ENCODE assay signal across 19 cellular contexts in genomic region chr5:134563962-134564361, GRCh38. TPM values are rescaled to one million over a fixed set of nuclear protein-coding genes. Genes with fewer than 3 reads are reported as not detected.
DNase-seq lines count a peak whose midpoint lies in the region; ATAC-seq and TF ChIP-seq lines count a peak whose summit lies in the region.
"Had no signal": no experiment of that assay in that cellular context is flagged by ENCODE, and none has a peak within 500 bp of the region (broad histone marks: within the 10 kb centered on the region; RNA-seq: fewer than 3 reads in every experiment).

No MANE protein-coding gene starts in this region.

- no peaks in the 10 kb centered on the region for H3K9me3 Mint-ChIP-seq in activated CD8-positive, alpha-beta T cell treated with anti-CD3 and anti-CD28 coated beads for 36 hours
- no peaks in the 10 kb centered on the region for H3K9me3 Mint-ChIP-seq in activated CD8-positive, alpha-beta T cell treated with anti-CD3 and anti-CD28 coated beads, Interleukin-2, amount 10 ng/mL, durations not matched to agents 7 days and 5 days (ENCODE audit: insufficient read depth)
- H3K9me3 Mint-ChIP-seq in endodermal cell = no peaks in the 10 kb centered on the region
- H3K9me3 Mint-ChIP-seq in stimulated activated effector memory CD8-positive, alpha-beta T cell treated with anti-CD3 and anti-CD28 coated beads, Interleukin-12 subunit alpha, Interleukin-12 subunit beta, amount 100 ng/mL, for 72 hours = no peaks in the 10 kb centered on the region

- intact Hi-C loops in activated CD8-positive, alpha-beta T cell treated with anti-CD3 and anti-CD28 coated beads for 36 hours (cut with micrococcal nuclease) = no loop called here
- intact Hi-C loops in heart right ventricle (cut with DNase I) (no loop called here), tibial artery (cut with DNase I; ENCODE audit: low total_unique reads) (no loop called here)

- H3K4me1 ChIP-seq in HEK293 (ENCODE audit: control insufficient read depth, insufficient read depth, low read length) (no peaks in the 10 kb centered on the region), endodermal cell (ENCODE audit: control insufficient read depth, insufficient read depth, low read length) (no peaks in the 10 kb centered on the region), heart right ventricle (peaks cover 12 to 52% (median 43%) of the 10 kb centered on the region in 9 donors), tibial artery (peaks cover 0 to 30% (median 19%) of the 10 kb centered on the region in 4 donors)

- H3K27me3 Mint-ChIP-seq in activated CD8-positive, alpha-beta T cell treated with anti-CD3 and anti-CD28 coated beads for 36 hours = no peaks in the 10 kb centered on the region
- no peaks in the 10 kb centered on the region for H3K27me3 Mint-ChIP-seq in activated CD8-positive, alpha-beta T cell treated with anti-CD3 and anti-CD28 coated beads, Interleukin-2, amount 10 ng/mL, durations not matched to agents 7 days and 5 days (ENCODE audit: low read depth)
- no peaks in the 10 kb centered on the region for H3K27me3 Mint-ChIP-seq in endodermal cell (ENCODE audit: insufficient read depth)

- peaks cover 34% of the 10 kb centered on the region for H3K36me3 Mint-ChIP-seq in activated CD8-positive, alpha-beta T cell treated with anti-CD3 and anti-CD28 coated beads for 36 hours (ENCODE audit: low read depth)
- H3K36me3 Mint-ChIP-seq in activated CD8-positive, alpha-beta T cell treated with anti-CD3 and anti-CD28 coated beads, Interleukin-2, amount 10 ng/mL, durations not matched to agents 7 days and 5 days (ENCODE audit: low read depth) = peaks cover 53% of the 10 kb centered on the region
- peaks cover 63% of the 10 kb centered on the region for H3K36me3 Mint-ChIP-seq in endodermal cell (ENCODE audit: low read depth)
- peaks cover 84% of the 10 kb centered on the region for H3K36me3 Mint-ChIP-seq in stimulated activated effector memory CD8-positive, alpha-beta T cell treated with anti-CD3 and anti-CD28 coated beads, Interleukin-12 subunit alpha, Interleukin-12 subunit beta, amount 100 ng/mL, for 72 hours

- H3K27ac ChIP-seq in HEK293 (ENCODE audit: extremely low read depth, low read depth, low read length) (no peak overlapping the region), endodermal cell (ENCODE audit: low read depth, low read length) (no peak overlapping the region), heart right ventricle (no peak overlapping the region), tibial artery (no peak overlapping the region)
- H3K27ac ChIP-seq: BLaER1 had no signal

- H3K36me3 ChIP-seq in HEK293 (ENCODE audit: control insufficient read depth in 2 of 2, insufficient read depth in 1 of 2, low read length in 2 of 2) = peaks cover 0 to 31% of the 10 kb centered on the region in 2 experiments; a peak in 2 of 3 replicates
- H3K36me3 ChIP-seq in endodermal cell (ENCODE audit: control insufficient read depth, insufficient read depth, low read length) = peaks cover 37% of the 10 kb centered on the region
- H3K36me3 ChIP-seq in heart right ventricle = peaks cover 0 to 94% (median 73%) of the 10 kb centered on the region in 9 donors
- H3K36me3 ChIP-seq in tibial artery = peaks cover 73 to 100% (median 89%) of the 10 kb centered on the region in 3 donors

- CTCF ChIA-PET in activated CD8-positive, alpha-beta T cell treated with anti-CD3 and anti-CD28 coated beads for 36 hours (lab: Charles Lee) = no interaction called here
- CTCF ChIA-PET in activated CD8-positive, alpha-beta T cell treated with anti-CD3 and anti-CD28 coated beads, Interleukin-2, amount 10 ng/mL, durations not matched to agents 7 days and 5 days (lab: Charles Lee) = no interaction called here
- CTCF ChIA-PET in HEK293 (lab: Yijun Ruan, JAX) = no interaction called here

- no peak for ATAC-seq in activated CD8-positive, alpha-beta T cell treated with anti-CD3 and anti-CD28 coated beads for 36 hours
- ATAC-seq in activated CD8-positive, alpha-beta T cell treated with anti-CD3 and anti-CD28 coated beads, Interleukin-2, amount 10 ng/mL, durations not matched to agents 7 days and 5 days = no peak
- ATAC-seq in stimulated activated effector memory CD8-positive, alpha-beta T cell treated with anti-CD3 and anti-CD28 coated beads, Interleukin-12 subunit alpha, Interleukin-12 subunit beta, amount 100 ng/mL, for 72 hours = no peak
- no peak for ATAC-seq in heart right ventricle

- H3K9me3 ChIP-seq in HEK293 (ENCODE audit: control insufficient read depth, insufficient read depth, low read depth, low read length) (no peaks in the 10 kb centered on the region), endodermal cell (ENCODE audit: control insufficient read depth, low read length) (no peaks in the 10 kb centered on the region), heart right ventricle (no peaks in the 10 kb centered on the region), tibial artery (no peaks in the 10 kb centered on the region)
- H3K9me3 ChIP-seq: BLaER1 had no signal

- H3K4me1 Mint-ChIP-seq in activated CD8-positive, alpha-beta T cell treated with anti-CD3 and anti-CD28 coated beads for 36 hours (ENCODE audit: low read depth) = peaks cover 10% of the 10 kb centered on the region
- H3K4me1 Mint-ChIP-seq in activated CD8-positive, alpha-beta T cell treated with anti-CD3 and anti-CD28 coated beads, Interleukin-2, amount 10 ng/mL, durations not matched to agents 7 days and 5 days (ENCODE audit: low read depth) = peaks cover 17% of the 10 kb centered on the region
- no peaks in the 10 kb centered on the region for H3K4me1 Mint-ChIP-seq in endodermal cell
- peaks cover 22% of the 10 kb centered on the region for H3K4me1 Mint-ChIP-seq in stimulated activated effector memory CD8-positive, alpha-beta T cell treated with anti-CD3 and anti-CD28 coated beads, Interleukin-12 subunit alpha, Interleukin-12 subunit beta, amount 100 ng/mL, for 72 hours

- peak overlapping the region; percentile 55 for H3K27ac Mint-ChIP-seq in activated CD8-positive, alpha-beta T cell treated with anti-CD3 and anti-CD28 coated beads for 36 hours
- H3K27ac Mint-ChIP-seq in activated CD8-positive, alpha-beta T cell treated with anti-CD3 and anti-CD28 coated beads, Interleukin-2, amount 10 ng/mL, durations not matched to agents 7 days and 5 days = no peak overlapping the region
- peak overlapping the region; percentile 79 for H3K27ac Mint-ChIP-seq in endodermal cell
- peak overlapping the region; percentile 61 for H3K27ac Mint-ChIP-seq in stimulated activated effector memory CD8-positive, alpha-beta T cell treated with anti-CD3 and anti-CD28 coated beads, Interleukin-12 subunit alpha, Interleukin-12 subunit beta, amount 100 ng/mL, for 72 hours

- H3K4me3 Mint-ChIP-seq in activated CD8-positive, alpha-beta T cell treated with anti-CD3 and anti-CD28 coated beads for 36 hours = no peak overlapping the region
- no peak overlapping the region for H3K4me3 Mint-ChIP-seq in activated CD8-positive, alpha-beta T cell treated with anti-CD3 and anti-CD28 coated beads, Interleukin-2, amount 10 ng/mL, durations not matched to agents 7 days and 5 days
- H3K4me3 Mint-ChIP-seq in endodermal cell = no peak overlapping the region
- no peak overlapping the region for H3K4me3 Mint-ChIP-seq in stimulated activated effector memory CD8-positive, alpha-beta T cell treated with anti-CD3 and anti-CD28 coated beads, Interleukin-12 subunit alpha, Interleukin-12 subunit beta, amount 100 ng/mL, for 72 hours

- DNase-seq in activated CD8-positive, alpha-beta T cell treated with anti-CD3 and anti-CD28 coated beads for 36 hours = no peak
- DNase-seq in activated CD8-positive, alpha-beta T cell treated with anti-CD3 and anti-CD28 coated beads, Interleukin-2, amount 10 ng/mL, durations not matched to agents 7 days and 5 days = no peak
- DNase-seq in endodermal cell (no peak), heart right ventricle (no peak), tibial artery (no peak)
- no peak for DNase-seq in stimulated activated effector memory CD8-positive, alpha-beta T cell treated with anti-CD3 and anti-CD28 coated beads, Interleukin-12 subunit alpha, Interleukin-12 subunit beta, amount 100 ng/mL, for 72 hours (ENCODE audit: low spot score in 2 of 2)
- DNase-seq: DMS79, GOT3, KG1, NCI-H1105 treated with DMSO at 0.1 percent for 48 hours, NCI-H1694, NCI-H2107, NCI-H2227 treated with DMSO at 0.1 percent for 48 hours, NCI-H510A treated with DMSO at 0.1 percent for 48 hours, NCI-H774, OCI-M1, Right ventricle myocardium superior had no signal

- POLR2A ChIA-PET in activated CD8-positive, alpha-beta T cell treated with anti-CD3 and anti-CD28 coated beads for 36 hours (lab: Charles Lee) = no interaction called here
- POLR2A ChIA-PET in activated CD8-positive, alpha-beta T cell treated with anti-CD3 and anti-CD28 coated beads, Interleukin-2, amount 10 ng/mL, durations not matched to agents 7 days and 5 days (lab: Charles Lee) = no interaction called here
- POLR2A ChIA-PET in HEK293 (lab: Yijun Ruan, JAX) = no interaction called here

- TF ChIP-seq CTCF in activated CD8-positive, alpha-beta T cell treated with anti-CD3 and anti-CD28 coated beads for 36 hours (IDR thresholded peaks at IDR 0.05) = no peak
- no peak for TF ChIP-seq CTCF in HEK293 (tag by site-specific recombination; IDR thresholded peaks at IDR 0.05)
- TF ChIP-seq CTCF in endodermal cell (conservative IDR thresholded peaks at IDR 0.05) = no peak
- TF ChIP-seq CTCF in heart right ventricle (IDR thresholded peaks at IDR 0.05) = no peak
- TF ChIP-seq CTCF in tibial artery (IDR thresholded peaks at IDR 0.05) = no peak

- H3K27me3 ChIP-seq in endodermal cell (ENCODE audit: control insufficient read depth, insufficient read depth, low read length, poor library complexity, severe bottlenecking) (no peaks in the 10 kb centered on the region), heart right ventricle (no peaks in the 10 kb centered on the region), tibial artery (no peaks in the 10 kb centered on the region)
- H3K27me3 ChIP-seq: BLaER1 had no signal

- WGBS in endodermal cell (ENCODE audit: insufficient coverage in 1 of 2, insufficient read length in 1 of 2), 2 experiments = 0 to 76% methylated on average over 1 to 5 of the region's 5 CpGs
- WGBS in heart right ventricle, 2 donors = 75 to 78% methylated on average over 5 of the region's 5 CpGs

- H3K9ac ChIP-seq in endodermal cell (ENCODE audit: extremely low read depth, low read length, poor library complexity, severe bottlenecking) = no peak overlapping the region
- H3K9ac ChIP-seq: BLaER1 had no signal

- no peak overlapping the region for H3K4me3 ChIP-seq in HEK293 (ENCODE audit: low read depth, low read length)
- no peak overlapping the region for H3K4me3 ChIP-seq in endodermal cell (ENCODE audit: low read length)
- H3K4me3 ChIP-seq in heart right ventricle = no peak overlapping the region
- no peak overlapping the region for H3K4me3 ChIP-seq in tibial artery
- H3K4me3 ChIP-seq: BLaER1 had no signal

RNA-seq across cellular contexts. Expression of gene JADE2, which starts 38.5 kb away (rescaled TPM):
- total RNA-seq in activated CD8-positive, alpha-beta T cell treated with anti-CD3 and anti-CD28 coated beads for 36 hours = 10 to 100 TPM; 58.7 to 61.2 TPM
- 10 to 100 TPM; 79.9 to 86.0 TPM for total RNA-seq in activated CD8-positive, alpha-beta T cell treated with anti-CD3 and anti-CD28 coated beads, Interleukin-2, amount 10 ng/mL, durations not matched to agents 7 days and 5 days
- total RNA-seq in endodermal cell (10 to 100 TPM; 33.9 to 51.9 TPM), heart right ventricle (10 to 100 TPM; 17.9 to 38.5 (median 25.2) TPM)
- polyA plus RNA-seq in endodermal cell (2013, experiment 1 of 2) = 4.3 TPM
- 4.5 TPM for polyA plus RNA-seq in endodermal cell (2013, experiment 2 of 2)
- 1 to 10 TPM; 5.4 to 7.9 TPM for polyA plus RNA-seq in heart right ventricle
